ENCODE assay signal across 8 cellular contexts in the genomic region with DNA sequence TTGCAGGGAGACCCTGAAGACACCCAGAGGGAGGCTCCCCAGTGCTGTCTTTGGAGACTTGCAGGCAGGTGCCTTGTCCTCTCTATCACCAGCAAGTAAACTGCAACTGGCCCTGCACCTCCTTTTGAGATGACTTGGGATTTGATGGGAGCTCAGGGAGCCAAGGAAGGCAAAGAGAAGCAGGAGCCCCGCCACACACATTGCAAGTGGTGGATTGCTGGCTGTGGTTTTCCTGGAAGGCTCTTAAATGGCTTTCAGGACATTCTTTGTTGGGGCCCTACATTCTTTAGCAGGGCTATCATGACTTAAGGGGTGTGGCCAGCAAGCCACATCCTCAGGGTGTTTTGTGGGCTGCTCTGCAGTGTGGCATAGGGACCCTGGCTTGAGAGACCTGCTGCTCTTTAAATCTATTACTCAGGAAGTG. TPM values are rescaled to one million over a fixed set of nuclear protein-coding genes. Genes with fewer than 3 reads are reported as not detected.
A peak's percentile ranks its signal among the peaks of the same experiment; 100 is the strongest.
DNase-seq lines count a peak whose midpoint lies in the region; ATAC-seq and TF ChIP-seq lines count a peak whose summit lies in the region.

No MANE protein-coding gene starts in this region.

- H3K27ac ChIP-seq in GM23338 (ENCODE audit: low read depth) (no peak overlapping the region), RWPE2 (ENCODE audit: poor library complexity, severe bottlenecking) (peak overlapping the region; percentile 77), endodermal cell (ENCODE audit: low read depth, low read length) (no peak overlapping the region), spleen (peak overlapping the region in 1 of 8 donors; percentile 25)

- H3K4me1 ChIP-seq in GM23338 (ENCODE audit: insufficient read depth) (0 out of 2 replicates have a peak, but pooled peaks cover 4% of the 10 kb centered on the region), RWPE2 (ENCODE audit: insufficient read depth, poor library complexity, severe bottlenecking) (peaks cover 34% of the 10 kb centered on the region), endodermal cell (ENCODE audit: control insufficient read depth, insufficient read depth, low read length) (peaks cover 4% of the 10 kb centered on the region), spleen (peaks cover 0 to 53% (median 31%) of the 10 kb centered on the region in 6 donors)

- H3K4me3 ChIP-seq in GM23338 (no peak overlapping the region), RWPE2 (ENCODE audit: severe bottlenecking) (no peak overlapping the region), endodermal cell (ENCODE audit: low read length) (no peak overlapping the region), spleen (no peak overlapping the region)

- H3K36me3 ChIP-seq in GM23338 (ENCODE audit: insufficient read depth) (no peaks in the 10 kb centered on the region), RWPE2 (ENCODE audit: low read depth) (no peaks in the 10 kb centered on the region), endodermal cell (ENCODE audit: control insufficient read depth, insufficient read depth, low read length) (no peaks in the 10 kb centered on the region), spleen (no peaks in the 10 kb centered on the region)

- H4K20me1 ChIP-seq in GM23338 (replicated peaks; ENCODE audit: insufficient read depth) = no peaks in the 10 kb centered on the region

- no peak for DNase-seq in CD14-positive monocyte (ENCODE audit: low spot score)
- DNase-seq in GM23338 (ENCODE audit: low spot score) = peak; percentile 78
- DNase-seq in RWPE2 (ENCODE audit: low spot score) = no peak
- peak; percentile 78 for DNase-seq in endodermal cell
- DNase-seq in spleen = peak; percentile 76
- no peak for DNase-seq in posterior cingulate gyrus
- DNase-seq in GOT3 (lab: John Stamatoyannopoulos, UW) = no peak

- H3K9me3 Mint-ChIP-seq in CD14-positive monocyte = peaks cover 1 to 16% (median 9%) of the 10 kb centered on the region in 7 donors
- peaks cover 14% of the 10 kb centered on the region; the same call in 2 of the 3 replicates for H3K9me3 Mint-ChIP-seq in GM23338
- peaks cover 24% of the 10 kb centered on the region for H3K9me3 Mint-ChIP-seq in endodermal cell

- no peaks in the 10 kb centered on the region for H3K9me2 ChIP-seq in GM23338 (ENCODE audit: insufficient read depth)

- ATAC-seq in GM23338 (peak; percentile 87), RWPE2 (ENCODE audit: low read depth) (peak; percentile 88), GM19397 (IDR thresholded peaks at IDR 0.05; ENCODE audit: unreplicated experiment) (no peak)

- H3K27me3 Mint-ChIP-seq in CD14-positive monocyte (ENCODE audit: low read depth in 3 of 3) (no peaks in the 10 kb centered on the region), GM23338 (ENCODE audit: insufficient read depth, low read depth, poor library complexity) (no peaks in the 10 kb centered on the region), endodermal cell (ENCODE audit: insufficient read depth) (no peaks in the 10 kb centered on the region)

- H2AFZ ChIP-seq in GM23338 = peak overlapping the region; percentile 41; the same call in 1 of the 2 replicates

- H3K4me2 ChIP-seq in GM23338 = no peak overlapping the region

- H3K4me1 Mint-ChIP-seq in CD14-positive monocyte (peaks cover 60% of the 10 kb centered on the region), GM23338 (peaks cover 9% of the 10 kb centered on the region), endodermal cell (peaks cover 5% of the 10 kb centered on the region)

- H3K9ac ChIP-seq in endodermal cell (ENCODE audit: extremely low read depth, low read length, poor library complexity, severe bottlenecking) = no peak overlapping the region

- TF ChIP-seq POLR2A in spleen (IDR thresholded peaks at IDR 0.05) = no peak

- no peak overlapping the region for H3K4me3 Mint-ChIP-seq in CD14-positive monocyte
- H3K4me3 Mint-ChIP-seq in GM23338 = no peak overlapping the region
- H3K4me3 Mint-ChIP-seq in endodermal cell = no peak overlapping the region

- H3F3A ChIP-seq in GM23338 (replicated peaks; ENCODE audit: low read depth) = no peaks in the 10 kb centered on the region

- H3K36me3 Mint-ChIP-seq in CD14-positive monocyte (peaks cover 0 to 1% of the 10 kb centered on the region in 2 donors), GM23338 (ENCODE audit: low read depth) (no peaks in the 10 kb centered on the region), endodermal cell (ENCODE audit: low read depth) (no peaks in the 10 kb centered on the region)

- no peaks in the 10 kb centered on the region for H3K79me2 ChIP-seq in GM23338 (replicated peaks; ENCODE audit: insufficient read depth)

- intact Hi-C loops in CD14-positive monocyte (cut with micrococcal nuclease) = no loop called here
- intact Hi-C loops in spleen (cut with DNase I; ENCODE audit: low total_unique reads) = no loop called here
- intact Hi-C loops in posterior cingulate gyrus (cut with DNase I) = no loop called here

- TF ChIP-seq CTCF in CD14-positive monocyte (IDR thresholded peaks at IDR 0.05) = no peak
- TF ChIP-seq CTCF in GM23338 (conservative IDR thresholded peaks at IDR 0.05; ENCODE audit: low read depth in 2 of 2) = no peak
- TF ChIP-seq CTCF in RWPE2 (IDR thresholded peaks at IDR 0.05; ENCODE audit: poor library complexity, severe bottlenecking) = no peak
- TF ChIP-seq CTCF in endodermal cell (conservative IDR thresholded peaks at IDR 0.05) = no peak
- no peak for TF ChIP-seq CTCF in spleen (IDR thresholded peaks at IDR 0.05 in 8 of 11, conservative IDR thresholded peaks at IDR 0.05 in 3 of 11)

- WGBS in endodermal cell (ENCODE audit: insufficient coverage in 1 of 2, insufficient read length in 1 of 2), 2 experiments = 71 to 90% methylated on average over 1 of the region's 1 CpG
- 22 to 57% (median 35%) methylated on average over 1 of the region's 1 CpG for WGBS in spleen, 5 donors

- no peaks in the 10 kb centered on the region for H3K27me3 ChIP-seq in GM23338 (ENCODE audit: insufficient read depth)
- H3K27me3 ChIP-seq in RWPE2 (ENCODE audit: insufficient read depth, poor library complexity, severe bottlenecking) = no peaks in the 10 kb centered on the region
- no peaks in the 10 kb centered on the region for H3K27me3 ChIP-seq in endodermal cell (ENCODE audit: control insufficient read depth, insufficient read depth, low read length, poor library complexity, severe bottlenecking)
- H3K27me3 ChIP-seq in spleen (replicated peaks in 1 of 7) = no peaks in the 10 kb centered on the region

- peak overlapping the region in 4 of 7 donors; percentile 4 to 26 (median 15) for H3K27ac Mint-ChIP-seq in CD14-positive monocyte
- H3K27ac Mint-ChIP-seq in GM23338 = no peak overlapping the region
- peak overlapping the region; percentile 55 for H3K27ac Mint-ChIP-seq in endodermal cell

- peaks cover 10% of the 10 kb centered on the region for H3K9me3 ChIP-seq in RWPE2 (ENCODE audit: severe bottlenecking)
- H3K9me3 ChIP-seq in endodermal cell (ENCODE audit: control insufficient read depth, low read length) = peaks cover 15% of the 10 kb centered on the region
- peaks cover 0 to 17% (median 13%) of the 10 kb centered on the region in 8 donors for H3K9me3 ChIP-seq in spleen

TF ChIP-seq in GM23338, 12 proteins besides CTCF, POLR2A, EP300 and RAD21 (continues in another document):
- TF ChIP-seq, protein P1, sequence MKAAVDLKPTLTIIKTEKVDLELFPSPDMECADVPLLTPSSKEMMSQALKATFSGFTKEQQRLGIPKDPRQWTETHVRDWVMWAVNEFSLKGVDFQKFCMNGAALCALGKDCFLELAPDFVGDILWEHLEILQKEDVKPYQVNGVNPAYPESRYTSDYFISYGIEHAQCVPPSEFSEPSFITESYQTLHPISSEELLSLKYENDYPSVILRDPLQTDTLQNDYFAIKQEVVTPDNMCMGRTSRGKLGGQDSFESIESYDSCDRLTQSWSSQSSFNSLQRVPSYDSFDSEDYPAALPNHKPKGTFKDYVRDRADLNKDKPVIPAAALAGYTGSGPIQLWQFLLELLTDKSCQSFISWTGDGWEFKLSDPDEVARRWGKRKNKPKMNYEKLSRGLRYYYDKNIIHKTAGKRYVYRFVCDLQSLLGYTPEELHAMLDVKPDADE (IDR thresholded peaks at IDR 0.05) = no peak

RNA-seq across cellular contexts. Expression of a gene that starts 39.9 kb away (rescaled TPM):
- polyA plus RNA-seq in CD14-positive monocyte (100 to 1,000 TPM; 249 to 272 TPM), GM23338 (2016; fragmentation: Nextera tagmentation; extraction: Ambion mirVana) (22.9 and 31.4 TPM in 2 replicates), spleen (10 to 100 TPM in 1 of 3 donors, 1 to 10 TPM in 2; 9.5 to 13.3 (median 9.7) TPM)
- total RNA-seq in GM23338 (2014; rRNA removed; shearing (Covaris generic)) = 23.2 and 31.4 TPM in 2 replicates
- total RNA-seq in endodermal cell (10 to 100 TPM; 26.4 to 30.2 TPM), spleen (10 to 100 TPM; 30.2 to 57.2 (median 44.8) TPM)
- polyA plus RNA-seq in endodermal cell (2013, experiment 1 of 2) = 23.5 TPM
- polyA plus RNA-seq in endodermal cell (2013, experiment 2 of 2) = 26.2 TPM

Comparison
In these comparisons a context has a peak if more than half of its experiments do, and no peak if none do; other contexts are left out.
1. DNase-seq: peak in GM23338 (single experiment), endodermal cell (single experiment) and spleen (single experiment); none in CD14-positive monocyte (single experiment), RWPE2 (single experiment), posterior cingulate gyrus (0 of 10) and GOT3 (single experiment).